ENCODE assay signal across 2 cellular contexts in the genomic region with DNA sequence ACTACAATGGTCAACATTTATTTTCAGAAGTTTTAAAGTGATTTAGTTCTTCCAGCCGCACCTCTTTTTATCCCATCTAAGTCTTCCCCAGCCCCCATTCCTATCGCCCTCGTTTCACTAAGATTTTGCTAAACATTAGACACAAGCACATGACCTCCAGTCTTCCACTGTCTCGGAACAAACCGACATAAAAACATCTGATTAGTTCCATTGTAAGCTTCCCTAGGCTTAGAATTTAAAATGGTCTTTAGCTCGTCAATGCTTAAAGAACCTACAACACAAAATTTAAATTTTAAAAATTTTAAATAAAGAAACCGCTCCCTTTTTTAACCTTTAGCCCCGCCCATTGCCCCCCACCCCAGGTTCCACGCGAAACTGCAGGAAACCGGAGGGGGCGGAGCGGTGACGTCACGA.
TF ChIP-seq lines count a peak whose summit lies in the region.

No MANE protein-coding gene starts in this region.

TF ChIP-seq in K562, 482 proteins besides CTCF, POLR2A, EP300 and RAD21 (continued from another document and continues in another):
- peak; percentile 39; the same call in 1 of the 2 replicates for TF ChIP-seq CC2D1A (IDR thresholded peaks at IDR 0.05)
- peak; percentile 58 for TF ChIP-seq MGA (IDR thresholded peaks at IDR 0.05)
- TF ChIP-seq SMARCC2 (IDR thresholded peaks at IDR 0.05; ENCODE audit: low read depth) = peak; percentile 26
- TF ChIP-seq MLLT1 (IDR thresholded peaks at IDR 0.05) = peak; percentile 73 to 76; a peak in 3 of 4 replicates
- 0 out of 4 replicates have a peak, but pooled peaks have one; percentile 7 to 50 for TF ChIP-seq ARNT (IDR thresholded peaks at IDR 0.05)
- peak; percentile 60; the same call in 1 of the 2 replicates for TF ChIP-seq RAD51 (IDR thresholded peaks at IDR 0.05; ENCODE audit: borderline replicate concordance, low read depth)
- 0 out of 2 replicates have a peak, but pooled peaks have one; percentile 97 for TF ChIP-seq CREM (IDR thresholded peaks at IDR 0.05; ENCODE audit: low read depth)
- no peak; the same call in 1 of the 2 replicates for TF ChIP-seq ATF1 (CRISPR knock-in tag; IDR thresholded peaks at IDR 0.05)
- no peak for TF ChIP-seq ATF1 (tag; IDR thresholded peaks at IDR 0.05)
- peak; percentile 8; the same call in 1 of the 2 replicates for TF ChIP-seq SMARCA4 (IDR thresholded peaks at IDR 0.05)

TF ChIP-seq in liver, 16 proteins besides CTCF, POLR2A, EP300 and RAD21 (continued from another document):
- TF ChIP-seq ZBTB33 (IDR thresholded peaks at IDR 0.05) = no peak
- TF ChIP-seq NR2F2 (IDR thresholded peaks at IDR 0.05) = peak; percentile 46
